Comparison of ENCODE assay signal across 1 cellular context in genomic region chr11:1729692-1730011, GRCh38.
TF ChIP-seq lines count a peak whose summit lies in the region.

No MANE protein-coding gene starts in this region.

TF ChIP-seq in WTC11, 78 proteins besides CTCF, POLR2A, EP300 and RAD21:
- TF ChIP-seq CBFB (CRISPR knock-in tag; IDR thresholded peaks at IDR 0.05; ENCODE audit: low read depth) (no peak), E2F1 (CRISPR knock-in tag; IDR thresholded peaks at IDR 0.05) (no peak), ZNF396 (CRISPR knock-in tag; IDR thresholded peaks at IDR 0.05; ENCODE audit: borderline replicate concordance) (no peak), NFYB (CRISPR knock-in tag; conservative IDR thresholded peaks at IDR 0.05; ENCODE audit: low read depth) (no peak), E2F4 (CRISPR knock-in tag; IDR thresholded peaks at IDR 0.05; ENCODE audit: borderline replicate concordance, low read depth) (no peak), ERG (CRISPR knock-in tag; IDR thresholded peaks at IDR 0.05) (no peak)
